ENCODE assay signal across 30 cellular contexts in genomic region chr12:105462841-105463240, GRCh38.
DNase-seq lines count a peak whose midpoint lies in the region; ATAC-seq, FAIRE-seq and TF ChIP-seq lines count a peak whose summit lies in the region.
"Had no signal": no experiment of that assay in that cellular context is flagged by ENCODE, and none has a peak within 500 bp of the region (broad histone marks: within the 10 kb centered on the region; RNA-seq: fewer than 3 reads in every experiment).

No MANE protein-coding gene starts in this region.

- H3K9me3 Mint-ChIP-seq in MCF 10A (ENCODE audit: unreplicated experiment): peaks cover 18% of the 10 kb centered on the region
- H3K9me3 Mint-ChIP-seq: activated CD4-positive, alpha-beta T cell treated with anti-CD3 and anti-CD28 coated beads, Interleukin-2, amount 10 ng/mL, durations not matched to agents 7 days and 5 days; central memory CD8-positive, alpha-beta T cell had no signal

- CTCF ChIA-PET in MCF 10A (lab: Yijun Ruan, JAX): interaction anchor here (0.6 to 1.1 kb wide), 2 partner anchors 10 to 651 kb away, joined by 3 to 5 read pairs; no protein-coding TSS in a partner anchor

- H3K36me3 ChIP-seq in breast epithelium: no peaks in the 10 kb centered on the region
- no peaks in the 10 kb centered on the region for H3K36me3 ChIP-seq in WERI-Rb-1
- H3K36me3 ChIP-seq: left ventricle myocardium inferior, ovary, right atrium auricular region, spleen had no signal

- H3K27me3 ChIP-seq in breast epithelium (no peaks in the 10 kb centered on the region), WERI-Rb-1 (ENCODE audit: insufficient read depth, low read depth, severe bottlenecking) (no peaks in the 10 kb centered on the region)
- H3K27me3 ChIP-seq: ovary, right atrium auricular region had no signal

- H3K4me3 ChIP-seq in breast epithelium: no peak overlapping the region
- H3K4me3 ChIP-seq in WERI-Rb-1 (ENCODE audit: low read depth, low read length): no peak overlapping the region
- H3K4me3 ChIP-seq: dorsolateral prefrontal cortex, left ventricle myocardium inferior, ovary, right atrium auricular region, spleen had no signal

- H3K9me3 ChIP-seq in breast epithelium (no peaks in the 10 kb centered on the region), WERI-Rb-1 (ENCODE audit: severe bottlenecking) (peaks cover 3% of the 10 kb centered on the region)
- H3K9me3 ChIP-seq: ovary had no signal

- intact Hi-C loops in MCF 10A (cut with micrococcal nuclease) (no loop called here), breast epithelium (cut with DNase I; ENCODE audit: low total_unique reads) (no loop called here)

- peak; percentile 68 for DNase-seq in MCF 10A (ENCODE audit: unreplicated experiment)
- DNase-seq in breast epithelium (ENCODE audit: low spot score in 2 of 2): no peak
- no peak for DNase-seq in WERI-Rb-1
- peak; percentile 2 for DNase-seq in fibroblast of peridontal ligament (ENCODE audit: extremely low read depth)
- DNase-seq in stromal cell of bone marrow (ENCODE audit: low read depth): peak; percentile 29
- no peak for DNase-seq in HuH-7.5 (ENCODE audit: low spot score)
- no peak for DNase-seq in GM12891 (ENCODE audit: insufficient read length, low spot score)
- DNase-seq: activated CD4-positive, alpha-beta T cell treated with anti-CD3 and anti-CD28 coated beads, Interleukin-2, amount 10 ng/mL, durations not matched to agents 7 days and 5 days; activated CD8-positive, alpha-beta memory T cell treated with anti-CD3 and anti-CD28 coated beads, Interleukin-2, amount 10 ng/mL, durations not matched to agents 7 days and 5 days; activated T-cell treated with anti-CD3 and anti-CD28 coated beads, Interleukin-2, amount 50 U/mL, for 72 hours; aorta; CD8-positive, alpha-beta memory T cell; DMS153; dorsolateral prefrontal cortex; left ventricle myocardium inferior; midbrain; MM.1S; NCI-H1436 treated with DMSO at 0.1 percent for 48 hours; NCI-H510A; ovary; spleen; stimulated activated CD4-positive, alpha-beta T cell treated with anti-CD3 and anti-CD28 coated beads, Interleukin-4, amount 100 ng/mL, for 24 hours; stimulated activated naive B cell treated with anti-CD40 and anti-IgM and Interleukin-4, amounts not matched to agents 10 μg/mL and 1 μg/mL and 100 μg/mL, for 72 hours had no signal

- H3K36me3 Mint-ChIP-seq in MCF 10A (ENCODE audit: insufficient read depth, unreplicated experiment): no peaks in the 10 kb centered on the region
- H3K36me3 Mint-ChIP-seq: activated CD8-positive, alpha-beta memory T cell treated with anti-CD3 and anti-CD28 coated beads, Interleukin-2, amount 10 ng/mL, durations not matched to agents 7 days and 5 days; activated naive CD4-positive, alpha-beta T cell treated with anti-CD3 and anti-CD28 coated beads, Interleukin-2, amount 50 U/mL, for 24 hours; CD8-positive, alpha-beta memory T cell; stimulated activated naive B cell treated with anti-CD40 and anti-IgM and Interleukin-4, amounts not matched to agents 10 μg/mL and 1 μg/mL and 100 μg/mL, for 72 hours had no signal

- peaks cover 9% of the 10 kb centered on the region for H3K4me1 Mint-ChIP-seq in MCF 10A (ENCODE audit: insufficient read depth, unreplicated experiment)
- H3K4me1 Mint-ChIP-seq: activated CD4-positive, alpha-beta T cell treated with anti-CD3 and anti-CD28 coated beads, Interleukin-2, amount 10 ng/mL, durations not matched to agents 7 days and 5 days; activated CD8-positive, alpha-beta memory T cell treated with anti-CD3 and anti-CD28 coated beads, Interleukin-2, amount 10 ng/mL, durations not matched to agents 7 days and 5 days; activated naive CD4-positive, alpha-beta T cell treated with anti-CD3 and anti-CD28 coated beads, Interleukin-2, amount 50 U/mL, for 24 hours; B cell; CD8-positive, alpha-beta memory T cell; central memory CD8-positive, alpha-beta T cell; stimulated activated naive B cell treated with anti-CD40 and anti-IgM and Interleukin-4, amounts not matched to agents 10 μg/mL and 1 μg/mL and 100 μg/mL, for 72 hours had no signal

- no peak for ATAC-seq in GM18517 (IDR thresholded peaks at IDR 0.05; ENCODE audit: unreplicated experiment)
- ATAC-seq: activated CD8-positive, alpha-beta memory T cell treated with anti-CD3 and anti-CD28 coated beads, Interleukin-2, amount 10 ng/mL, durations not matched to agents 7 days and 5 days; activated T-cell treated with anti-CD3 and anti-CD28 coated beads, Interleukin-2, amount 50 U/mL, for 72 hours; stimulated activated naive B cell treated with anti-CD40 and anti-IgM and Interleukin-4, amounts not matched to agents 10 μg/mL and 1 μg/mL and 100 μg/mL, for 72 hours had no signal

- H3K4me1 ChIP-seq in breast epithelium: no peaks in the 10 kb centered on the region
- H3K4me1 ChIP-seq: spleen had no signal

- TF ChIP-seq CTCF in MCF 10A (IDR thresholded peaks at IDR 0.05; ENCODE audit: unreplicated experiment): no peak
- TF ChIP-seq CTCF in breast epithelium (IDR thresholded peaks at IDR 0.05): no peak
- TF ChIP-seq CTCF in WERI-Rb-1 (IDR thresholded peaks at IDR 0.05; ENCODE audit: low read depth, low read length): no peak

- no peak for FAIRE-seq in GM12891 (lab: Jason Lieb, UNC)
- FAIRE-seq: frontal cortex had no signal

- H3K27ac ChIP-seq in breast epithelium (no peak overlapping the region), WERI-Rb-1 (peak overlapping the region; percentile 91; the same call in 1 of the 2 replicates)
- H3K27ac ChIP-seq: dorsolateral prefrontal cortex, left ventricle myocardium inferior, ovary, right atrium auricular region, spleen had no signal

- H3K27ac Mint-ChIP-seq in MCF 10A (ENCODE audit: low read depth, unreplicated experiment): peak overlapping the region; percentile 61
- H3K27ac Mint-ChIP-seq: activated CD4-positive, alpha-beta T cell treated with anti-CD3 and anti-CD28 coated beads, Interleukin-2, amount 10 ng/mL, durations not matched to agents 7 days and 5 days; activated CD8-positive, alpha-beta memory T cell treated with anti-CD3 and anti-CD28 coated beads, Interleukin-2, amount 10 ng/mL, durations not matched to agents 7 days and 5 days; activated naive CD4-positive, alpha-beta T cell treated with anti-CD3 and anti-CD28 coated beads, Interleukin-2, amount 50 U/mL, for 24 hours; activated T-cell treated with anti-CD3 and anti-CD28 coated beads, Interleukin-2, amount 50 U/mL, for 72 hours; B cell; stimulated activated naive B cell treated with anti-CD40 and anti-IgM and Interleukin-4, amounts not matched to agents 10 μg/mL and 1 μg/mL and 100 μg/mL, for 72 hours had no signal

- TF ChIP-seq POLR2A in breast epithelium (IDR thresholded peaks at IDR 0.05) (no peak), GM12891 (IDR thresholded peaks at IDR 0.05; ENCODE audit: low read depth, low read length) (no peak)

- POLR2A ChIA-PET in MCF 10A (lab: Yijun Ruan, JAX): interaction anchor here (0.6 to 1.0 kb wide), 4 partner anchors 31 to 681 kb away, joined by 3 to 4 read pairs (median 4); no protein-coding TSS in a partner anchor

- H3K4me3 Mint-ChIP-seq in MCF 10A (ENCODE audit: unreplicated experiment): no peak overlapping the region
- H3K4me3 Mint-ChIP-seq: activated CD4-positive, alpha-beta T cell treated with anti-CD3 and anti-CD28 coated beads, Interleukin-2, amount 10 ng/mL, durations not matched to agents 7 days and 5 days; activated CD8-positive, alpha-beta memory T cell treated with anti-CD3 and anti-CD28 coated beads, Interleukin-2, amount 10 ng/mL, durations not matched to agents 7 days and 5 days; activated naive CD4-positive, alpha-beta T cell treated with anti-CD3 and anti-CD28 coated beads, Interleukin-2, amount 50 U/mL, for 24 hours; activated T-cell treated with anti-CD3 and anti-CD28 coated beads, Interleukin-2, amount 50 U/mL, for 72 hours; B cell; CD8-positive, alpha-beta memory T cell; central memory CD8-positive, alpha-beta T cell; nephron; stimulated activated naive B cell treated with anti-CD40 and anti-IgM and Interleukin-4, amounts not matched to agents 10 μg/mL and 1 μg/mL and 100 μg/mL, for 72 hours had no signal

- no TSS peak for BruUV-seq in MCF 10A (replicated peaks; lab: Mats Ljungman, UMichigan)

- H3K27me3 Mint-ChIP-seq in MCF 10A (ENCODE audit: insufficient read depth, unreplicated experiment): no peaks in the 10 kb centered on the region
- H3K27me3 Mint-ChIP-seq: central memory CD8-positive, alpha-beta T cell had no signal

TF ChIP-seq in GM12891, 5 proteins besides CTCF, POLR2A, EP300 and RAD21:
- TF ChIP-seq PAX5 (IDR thresholded peaks at IDR 0.05; ENCODE audit: insufficient read depth, low read length, severe bottlenecking) (no peak), POLR2AphosphoS5 (IDR thresholded peaks at IDR 0.05; ENCODE audit: low read depth, low read length) (no peak), POU2F2 (IDR thresholded peaks at IDR 0.05; ENCODE audit: low read depth, low read length) (no peak), SPI1 (IDR thresholded peaks at IDR 0.05; ENCODE audit: low read depth, low read length) (no peak), TAF1 (IDR thresholded peaks at IDR 0.05; ENCODE audit: low read depth, low read length) (no peak)

Comparison
In these comparisons a context has a peak if more than half of its experiments do, and no peak if none do; other contexts are left out.
1. DNase-seq: peak in MCF 10A (single experiment), fibroblast of peridontal ligament (single experiment) and stromal cell of bone marrow (single experiment); none in breast epithelium (0 of 2), WERI-Rb-1 (single experiment), HuH-7.5 (single experiment) and GM12891 (single experiment).